Comparison of ENCODE assay signal across 35 cellular contexts in the genomic region with DNA sequence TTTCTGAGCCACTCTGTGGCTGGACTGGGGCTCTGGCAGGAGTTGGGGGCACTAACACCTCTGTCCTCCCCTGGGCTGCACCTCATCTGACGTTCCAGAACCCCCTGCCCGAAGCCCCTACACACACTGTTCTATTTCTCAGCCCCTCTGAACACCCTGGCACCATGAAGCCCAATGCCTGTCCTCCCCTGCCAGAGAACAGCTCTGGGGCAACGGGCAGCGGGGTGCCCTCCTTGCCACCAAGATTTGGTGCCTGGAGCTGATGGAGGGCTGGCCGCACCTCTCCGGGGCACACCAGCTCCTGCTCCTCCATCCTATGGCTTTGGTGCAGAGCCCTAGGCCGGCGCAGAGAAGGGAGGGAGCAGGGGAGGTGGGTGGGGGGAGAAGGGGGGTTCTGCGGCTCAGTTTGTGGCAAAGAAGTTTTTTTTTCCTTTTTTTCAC. TPM values are rescaled to one million over a fixed set of nuclear protein-coding genes. Genes with fewer than 3 reads are reported as not detected.
"Had no signal": no experiment of that assay in that cellular context is flagged by ENCODE, and none has a peak within 500 bp of the region (broad histone marks: within the 10 kb centered on the region; RNA-seq: fewer than 3 reads in every experiment).

No MANE protein-coding gene starts in this region.

- H3K9me3 Mint-ChIP-seq: brain; naive B cell; stimulated activated effector memory CD8-positive, alpha-beta T cell treated with anti-CD3 and anti-CD28 coated beads, Interleukin-12 subunit alpha, Interleukin-12 subunit beta, amount 100 ng/mL, for 72 hours; stimulated activated naive CD8-positive, alpha-beta T cell treated with anti-CD3 and anti-CD28 coated beads, Interleukin-15, Interleukin-2, amounts not matched to agents 100 ng/mL and 50 ng/mL, for 24 hours; T-cell; T-helper 2 cell treated with Interferon-gamma antibody and Interleukin-4, amounts not matched to agents 5 μg/mL and 100 μg/mL, for 36 hours had no signal

- H3K36me3 ChIP-seq: cardiac muscle cell, colonic mucosa, prostate gland had no signal

- H3K27me3 ChIP-seq: colonic mucosa, esophagus muscularis mucosa, pancreas, sigmoid colon, thyroid gland had no signal

- H3K27me3 Mint-ChIP-seq: activated naive CD8-positive, alpha-beta T cell; brain; stimulated activated naive CD8-positive, alpha-beta T cell treated with anti-CD3 and anti-CD28 coated beads, Interleukin-15, Interleukin-2, amounts not matched to agents 100 ng/mL and 50 ng/mL, for 24 hours had no signal

- H3K4me1 Mint-ChIP-seq: naive B cell; stimulated activated effector memory CD8-positive, alpha-beta T cell treated with anti-CD3 and anti-CD28 coated beads, Interleukin-12 subunit alpha, Interleukin-12 subunit beta, amount 100 ng/mL, for 72 hours had no signal

- H3K27ac Mint-ChIP-seq: activated naive CD8-positive, alpha-beta T cell; brain; stimulated activated effector memory CD8-positive, alpha-beta T cell treated with anti-CD3 and anti-CD28 coated beads, Interleukin-12 subunit alpha, Interleukin-12 subunit beta, amount 100 ng/mL, for 72 hours; stimulated activated naive CD8-positive, alpha-beta T cell treated with anti-CD3 and anti-CD28 coated beads, Interleukin-15, Interleukin-2, amounts not matched to agents 100 ng/mL and 50 ng/mL, for 24 hours; T-cell; T-helper 2 cell treated with Interferon-gamma antibody and Interleukin-4, amounts not matched to agents 5 μg/mL and 100 μg/mL, for 36 hours had no signal

- H3K27ac ChIP-seq: cardiac muscle cell, colonic mucosa, esophagus muscularis mucosa, foreskin keratinocyte, pancreas, prostate gland, thyroid gland had no signal

- H3K36me3 Mint-ChIP-seq: activated naive CD8-positive, alpha-beta T cell; naive B cell; stimulated activated effector memory CD8-positive, alpha-beta T cell treated with anti-CD3 and anti-CD28 coated beads, Interleukin-12 subunit alpha, Interleukin-12 subunit beta, amount 100 ng/mL, for 72 hours had no signal

- H3K4me3 Mint-ChIP-seq: activated naive CD8-positive, alpha-beta T cell; brain; naive B cell; stimulated activated effector memory CD8-positive, alpha-beta T cell treated with anti-CD3 and anti-CD28 coated beads, Interleukin-12 subunit alpha, Interleukin-12 subunit beta, amount 100 ng/mL, for 72 hours; stimulated activated naive CD8-positive, alpha-beta T cell treated with anti-CD3 and anti-CD28 coated beads, Interleukin-15, Interleukin-2, amounts not matched to agents 100 ng/mL and 50 ng/mL, for 24 hours; T-cell; T-helper 2 cell treated with Interferon-gamma antibody and Interleukin-4, amounts not matched to agents 5 μg/mL and 100 μg/mL, for 36 hours had no signal

- H3K4me3 ChIP-seq: cardiac muscle cell, colonic mucosa, esophagus muscularis mucosa, heart right ventricle, pancreas, prostate gland, sigmoid colon, thyroid gland had no signal

- ATAC-seq: foreskin keratinocyte; heart right ventricle; left ventricle myocardium superior; pancreas; stimulated activated effector memory CD8-positive, alpha-beta T cell treated with anti-CD3 and anti-CD28 coated beads, Interleukin-12 subunit alpha, Interleukin-12 subunit beta, amount 100 ng/mL, for 72 hours; T-cell had no signal

- DNase-seq: activated CD4-positive, alpha-beta T cell treated with anti-CD3 and anti-CD28 coated beads for 4 hours; activated CD4-positive, alpha-beta T cell treated with anti-CD3 and anti-CD28 coated beads, Interleukin-2, amount 50 U/mL, for 48 hours; activated CD4-positive, CD25-positive, alpha-beta regulatory T cell; activated CD8-positive, alpha-beta memory T cell treated with anti-CD3 and anti-CD28 coated beads for 24 hours; activated effector memory CD4-positive, alpha-beta T cell treated with Interleukin-2 at 50 U/mL for 16 hours; activated naive CD4-positive, alpha-beta T cell treated with Interleukin-2 at 50 U/mL for 16 hours; cerebellar nuclear complex; foreskin keratinocyte; heart right ventricle; islet precursor cell; naive B cell; nucleus accumbens; retina; sigmoid colon; small intestine; stimulated activated CD4-positive, alpha-beta T cell treated with anti-CD3 and anti-CD28 coated beads, Interleukin-4, amount 100 ng/mL, for 24 hours; thyroid gland had no signal

- H3K9me3 ChIP-seq: colonic mucosa, esophagus muscularis mucosa, heart right ventricle, pancreas, prostate gland, sigmoid colon, thyroid gland had no signal

RNA-seq across cellular contexts. Expression of a gene that starts 29.4 kb away (rescaled TPM):
- total RNA-seq: aorta, cardiac muscle cell, colonic mucosa, esophagus muscularis mucosa, foreskin keratinocyte, heart right ventricle, left ventricle myocardium superior, lung microvascular endothelial cell, mucosa of gallbladder, pancreas, prostate gland, sigmoid colon, T-cell, thyroid gland, ureter had no signal
- polyA plus RNA-seq: adipose tissue, aorta, cardiac muscle cell, foreskin keratinocyte, heart right ventricle, neural cell, sigmoid colon, small intestine had no signal

RNA-seq across cellular contexts. Expression of a gene that starts 42.4 kb away (rescaled TPM):
- total RNA-seq: aorta, cardiac muscle cell, colonic mucosa, esophagus muscularis mucosa, foreskin keratinocyte, heart right ventricle, left ventricle myocardium superior, lung microvascular endothelial cell, pancreas, prostate gland, sigmoid colon, T-cell, thyroid gland, ureter had no signal
- polyA plus RNA-seq: aorta, cardiac muscle cell, foreskin keratinocyte, neural cell had no signal

RNA-seq across cellular contexts. Expression of a gene that starts 52.5 kb away (rescaled TPM):
- total RNA-seq: aorta, cardiac muscle cell, colonic mucosa, esophagus muscularis mucosa, foreskin keratinocyte, heart right ventricle, left ventricle myocardium superior, lung microvascular endothelial cell, mucosa of gallbladder, pancreas, prostate gland, sigmoid colon, T-cell, thyroid gland, ureter had no signal
- polyA plus RNA-seq: adipose tissue, aorta, cardiac muscle cell, foreskin keratinocyte, heart right ventricle, neural cell, pancreas, sigmoid colon, small intestine had no signal
